Comparison of ENCODE assay signal across 22 cellular contexts in the genomic region with DNA sequence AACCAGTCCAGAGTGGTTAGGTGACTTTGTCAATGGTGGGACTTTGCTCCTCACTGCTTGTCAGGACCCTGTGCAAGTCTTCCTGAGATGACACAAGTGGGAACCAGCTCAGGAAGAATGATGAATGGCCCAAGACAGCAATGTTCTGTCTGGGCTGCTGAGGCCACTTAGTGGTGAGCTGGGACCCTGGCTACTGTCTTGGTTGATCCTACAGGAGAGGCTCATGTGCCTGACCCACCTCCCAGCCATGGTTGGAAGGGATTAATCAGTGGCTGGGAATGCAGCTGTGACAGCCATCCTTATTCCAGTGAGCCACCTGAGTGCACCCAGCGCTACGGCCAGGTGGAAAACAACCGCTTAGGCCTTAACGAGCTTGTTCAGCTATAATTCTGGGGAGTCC. TPM values are rescaled to one million over a fixed set of nuclear protein-coding genes. Genes with fewer than 3 reads are reported as not detected.
DNase-seq lines count a peak whose midpoint lies in the region; ATAC-seq and TF ChIP-seq lines count a peak whose summit lies in the region.
"Had no signal": no experiment of that assay in that cellular context is flagged by ENCODE, and none has a peak within 500 bp of the region (broad histone marks: within the 10 kb centered on the region; RNA-seq: fewer than 3 reads in every experiment).

No MANE protein-coding gene starts in this region.

- peak in 2 of 3 experiments; percentile 20 to 60 for DNase-seq in NCI-H1417 (lab: John Stamatoyannopoulos, UW)
- no peak for DNase-seq in NCI-H1417 treated with DMSO at 0.1 percent for 48 hours (lab: John Stamatoyannopoulos, UW)
- DNase-seq in GM23338 (ENCODE audit: low spot score), result no peak
- no peak for DNase-seq in WTC11 (ENCODE audit: low spot score)
- peak; percentile 47 for DNase-seq in neural progenitor cell (ENCODE audit: low spot score)
- DNase-seq in Right ventricle myocardium inferior (ENCODE audit: missing footprints), result no peak
- DNase-seq in foreskin fibroblast, result no peak
- DNase-seq: 8988T, DMS 273 treated with DMSO at 0.1 percent for 48 hours, GF-D8, HCEC 1CT, KG1, NCI-H1436, NCI-H1930, NCI-H2171, NCI-H526, PC-3, RPMI8226, SIG-M5 had no signal

- no peak overlapping the region for H3K4me3 ChIP-seq in GM23338
- H3K4me3 ChIP-seq in neural progenitor cell, result no peak overlapping the region
- no peak overlapping the region for H3K4me3 ChIP-seq in foreskin fibroblast (ENCODE audit: low read depth in 1 of 2, low read length in 2 of 2)

- no peak overlapping the region for H3K27ac Mint-ChIP-seq in GM23338
- no peak overlapping the region for H3K27ac Mint-ChIP-seq in WTC11
- no peak overlapping the region for H3K27ac Mint-ChIP-seq in neural progenitor cell
- H3K27ac Mint-ChIP-seq: CD14-positive monocyte had no signal

- H3K9ac ChIP-seq in neural progenitor cell, result no peak overlapping the region

- H2AFZ ChIP-seq in GM23338, result peak overlapping the region; percentile 52; the same call in 1 of the 2 replicates
- H2AFZ ChIP-seq in neural progenitor cell (replicated peaks), result no peak overlapping the region

- no peaks in the 10 kb centered on the region for H3K79me2 ChIP-seq in GM23338 (replicated peaks; ENCODE audit: insufficient read depth)
- no peaks in the 10 kb centered on the region for H3K79me2 ChIP-seq in neural progenitor cell (ENCODE audit: low read depth)

- H3K27me3 Mint-ChIP-seq in GM23338 (ENCODE audit: insufficient read depth, low read depth, poor library complexity) (peaks cover 3% of the 10 kb centered on the region), WTC11 (ENCODE audit: low read depth) (no peaks in the 10 kb centered on the region; the same call in 1 of the 2 replicates), neural progenitor cell (ENCODE audit: insufficient read depth, low read depth) (peaks cover 2% of the 10 kb centered on the region)

- H3K9me2 ChIP-seq in GM23338 (ENCODE audit: insufficient read depth), result peaks cover 3% of the 10 kb centered on the region; the same call in 1 of the 2 replicates

- H3K4me1 ChIP-seq in GM23338 (ENCODE audit: insufficient read depth), result peaks cover 12% of the 10 kb centered on the region
- H3K4me1 ChIP-seq in neural progenitor cell, result peaks cover 28% of the 10 kb centered on the region

- H3K36me3 ChIP-seq in GM23338 (ENCODE audit: insufficient read depth) (no peaks in the 10 kb centered on the region), neural progenitor cell (no peaks in the 10 kb centered on the region)

- ATAC-seq in GM23338, result peak; percentile 43; the same call in 2 of the 3 replicates
- peak; percentile 36; the same call in 1 of the 2 replicates for ATAC-seq in WTC11
- no peak for ATAC-seq in HG02970 (IDR thresholded peaks at IDR 0.05; ENCODE audit: low FRiP score, unreplicated experiment)
- ATAC-seq in Right ventricle myocardium inferior, result no peak
- ATAC-seq: PC-3, SK-N-SH treated with all-trans-retinoic acid at 6 μM for 48 hours had no signal

- H3K4me1 Mint-ChIP-seq in GM23338, result peaks cover 29% of the 10 kb centered on the region
- peaks cover 33% of the 10 kb centered on the region for H3K4me1 Mint-ChIP-seq in WTC11
- H3K4me1 Mint-ChIP-seq in neural progenitor cell, result peaks cover 31% of the 10 kb centered on the region

- H3K9me3 Mint-ChIP-seq in GM23338 (no peaks in the 10 kb centered on the region), WTC11 (peaks cover 4% of the 10 kb centered on the region; the same call in 1 of the 2 replicates), neural progenitor cell (no peaks in the 10 kb centered on the region)

- H3K27ac ChIP-seq in GM23338 (ENCODE audit: low read depth) (no peak overlapping the region), neural progenitor cell (no peak overlapping the region)

- CTCF ChIA-PET in WTC11 (lab: Charles Lee), result interaction anchor here (0.6 to 2.9 kb wide), 8 partner anchors 8 to 452 kb away, joined by 3 to 19 read pairs (median 4); no protein-coding TSS in a partner anchor

- H3K4me3 Mint-ChIP-seq in GM23338 (no peak overlapping the region), WTC11 (no peak overlapping the region), neural progenitor cell (no peak overlapping the region)
- H3K4me3 Mint-ChIP-seq: CD14-positive monocyte had no signal

- TF ChIP-seq CTCF in GM23338 (conservative IDR thresholded peaks at IDR 0.05; ENCODE audit: low read depth in 2 of 2) (peak in 1 of 2 experiments; percentile 48; a peak in 2 of 4 replicates), WTC11 (IDR thresholded peaks at IDR 0.05) (no peak), neural progenitor cell (IDR thresholded peaks at IDR 0.05) (no peak), foreskin fibroblast (IDR thresholded peaks at IDR 0.05; ENCODE audit: low read depth, low read length) (no peak)

- no peaks in the 10 kb centered on the region for H3K36me3 Mint-ChIP-seq in GM23338 (ENCODE audit: low read depth)
- no peaks in the 10 kb centered on the region for H3K36me3 Mint-ChIP-seq in WTC11
- H3K36me3 Mint-ChIP-seq in neural progenitor cell, result no peaks in the 10 kb centered on the region
- H3K36me3 Mint-ChIP-seq: CD14-positive monocyte had no signal

- intact Hi-C loops in Right ventricle myocardium inferior (cut with DNase I), result no loop called here

- no peaks in the 10 kb centered on the region for H3K27me3 ChIP-seq in GM23338 (ENCODE audit: insufficient read depth)
- no peaks in the 10 kb centered on the region for H3K27me3 ChIP-seq in neural progenitor cell

- POLR2A ChIA-PET in WTC11 (lab: Charles Lee), result interaction anchor here (0.6 to 0.7 kb wide), 2 partner anchors 53 to 438 kb away, joined by 3 read pairs; a partner anchor contains a TSS

- H4K20me1 ChIP-seq in GM23338 (replicated peaks; ENCODE audit: insufficient read depth), result no peaks in the 10 kb centered on the region
- no peaks in the 10 kb centered on the region for H4K20me1 ChIP-seq in neural progenitor cell (ENCODE audit: low read depth)

- no peaks in the 10 kb centered on the region for H3K9me3 ChIP-seq in neural progenitor cell (ENCODE audit: low read depth)

- H3K4me2 ChIP-seq in GM23338 (no peak overlapping the region), neural progenitor cell (peak overlapping the region; percentile 34)

- H3F3A ChIP-seq in GM23338 (replicated peaks; ENCODE audit: low read depth), result no peaks in the 10 kb centered on the region
- peaks cover 16% of the 10 kb centered on the region for H3F3A ChIP-seq in neural progenitor cell (ENCODE audit: low read depth)

TF ChIP-seq in WTC11, 78 proteins besides CTCF, POLR2A, EP300 and RAD21:
- TF ChIP-seq ZBTB21 (CRISPR knock-in tag; IDR thresholded peaks at IDR 0.05; ENCODE audit: borderline replicate concordance) (no peak), ZNF263 (CRISPR knock-in tag; IDR thresholded peaks at IDR 0.05; ENCODE audit: low read depth) (no peak), ATF1 (CRISPR knock-in tag; IDR thresholded peaks at IDR 0.05) (no peak), SMAD3 (CRISPR knock-in tag; IDR thresholded peaks at IDR 0.05; ENCODE audit: borderline replicate concordance) (no peak)
- TF ChIP-seq, protein P1, sequence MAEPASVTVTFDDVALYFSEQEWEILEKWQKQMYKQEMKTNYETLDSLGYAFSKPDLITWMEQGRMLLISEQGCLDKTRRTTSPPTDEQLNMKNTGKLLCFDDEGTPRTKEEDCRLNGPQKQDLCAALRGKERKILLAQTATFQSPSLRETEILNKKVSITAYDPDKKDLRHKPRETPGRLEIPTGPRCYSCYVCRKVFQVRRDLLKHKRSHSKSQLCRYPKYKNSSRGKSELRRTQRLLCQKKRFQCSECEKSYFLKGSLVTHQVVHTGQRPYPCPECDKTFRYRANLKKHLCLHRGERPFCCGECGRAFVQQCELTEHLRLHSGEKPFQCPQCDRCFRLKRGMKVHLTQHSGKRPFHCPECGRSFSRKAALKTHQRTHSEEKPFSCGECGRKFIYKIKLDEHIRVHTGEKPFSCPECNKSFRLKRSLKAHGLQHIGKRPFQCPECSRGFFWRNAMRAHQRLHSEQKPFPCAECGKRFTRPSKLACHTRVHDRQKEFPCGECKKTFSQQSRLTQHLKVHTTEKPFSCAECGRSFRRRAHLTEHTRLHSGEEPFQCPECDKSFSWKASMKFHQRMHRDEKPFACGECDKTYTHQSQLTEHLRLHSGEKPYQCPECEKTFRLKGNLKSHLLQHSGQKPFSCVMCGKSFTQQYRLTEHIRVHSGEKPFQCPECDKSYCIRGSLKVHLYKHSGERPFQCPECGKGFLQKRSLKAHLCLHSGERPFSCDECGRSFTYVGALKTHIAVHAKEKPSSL (CRISPR knock-in tag; conservative IDR thresholded peaks at IDR 0.05), result no peak
- TF ChIP-seq, protein P2, sequence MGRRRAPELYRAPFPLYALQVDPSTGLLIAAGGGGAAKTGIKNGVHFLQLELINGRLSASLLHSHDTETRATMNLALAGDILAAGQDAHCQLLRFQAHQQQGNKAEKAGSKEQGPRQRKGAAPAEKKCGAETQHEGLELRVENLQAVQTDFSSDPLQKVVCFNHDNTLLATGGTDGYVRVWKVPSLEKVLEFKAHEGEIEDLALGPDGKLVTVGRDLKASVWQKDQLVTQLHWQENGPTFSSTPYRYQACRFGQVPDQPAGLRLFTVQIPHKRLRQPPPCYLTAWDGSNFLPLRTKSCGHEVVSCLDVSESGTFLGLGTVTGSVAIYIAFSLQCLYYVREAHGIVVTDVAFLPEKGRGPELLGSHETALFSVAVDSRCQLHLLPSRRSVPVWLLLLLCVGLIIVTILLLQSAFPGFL (CRISPR knock-in tag; IDR thresholded peaks at IDR 0.05; ENCODE audit: borderline replicate concordance), result no peak

RNA-seq across cellular contexts. Expression of a gene that starts 17.0 kb away (rescaled TPM):
- total RNA-seq in GM23338 (2014; rRNA removed; shearing (Covaris generic)), result 18.5 and 20.6 TPM in 2 replicates
- polyA plus RNA-seq in GM23338 (2016; fragmentation: Nextera tagmentation; extraction: Ambion mirVana), result 19.0 and 28.4 TPM in 2 replicates
- total RNA-seq in WTC11 (2021) (21.0 to 26.5 TPM (median 24.2 TPM) in 3 replicates), neural progenitor cell (ENCODE audit: low replicate concordance) (24.3 and 31.1 TPM in 2 replicates), Right ventricle myocardium inferior (6.6 TPM)

RNA-seq across cellular contexts. Expression of a gene that starts 53.2 kb away (rescaled TPM):
- total RNA-seq in GM23338 (2014; rRNA removed; shearing (Covaris generic)), result 19.7 and 20.6 TPM in 2 replicates
- polyA plus RNA-seq in GM23338 (2016; fragmentation: Nextera tagmentation; extraction: Ambion mirVana), result 14.9 and 16.1 TPM in 2 replicates
- total RNA-seq in WTC11 (2021) (14.9 to 16.3 TPM (median 15.0 TPM) in 3 replicates), neural progenitor cell (ENCODE audit: low replicate concordance) (26.3 and 32.2 TPM in 2 replicates), Right ventricle myocardium inferior (14.0 TPM)

Comparison
In these comparisons a context has a peak if more than half of its experiments do, and no peak if none do; other contexts are left out.
1. DNase-seq: peak in NCI-H1417 (2 of 3) and neural progenitor cell (single experiment); none in NCI-H1417 treated with DMSO at 0.1 percent for 48 hours (single experiment), GM23338 (single experiment), WTC11 (single experiment), Right ventricle myocardium inferior (single experiment) and foreskin fibroblast (0 of 2).
2. ATAC-seq: peak in GM23338 (single experiment) and WTC11 (single experiment); none in HG02970 (single experiment) and Right ventricle myocardium inferior (single experiment).